ENCODE assay signal across 30 cellular contexts in the genomic region with DNA sequence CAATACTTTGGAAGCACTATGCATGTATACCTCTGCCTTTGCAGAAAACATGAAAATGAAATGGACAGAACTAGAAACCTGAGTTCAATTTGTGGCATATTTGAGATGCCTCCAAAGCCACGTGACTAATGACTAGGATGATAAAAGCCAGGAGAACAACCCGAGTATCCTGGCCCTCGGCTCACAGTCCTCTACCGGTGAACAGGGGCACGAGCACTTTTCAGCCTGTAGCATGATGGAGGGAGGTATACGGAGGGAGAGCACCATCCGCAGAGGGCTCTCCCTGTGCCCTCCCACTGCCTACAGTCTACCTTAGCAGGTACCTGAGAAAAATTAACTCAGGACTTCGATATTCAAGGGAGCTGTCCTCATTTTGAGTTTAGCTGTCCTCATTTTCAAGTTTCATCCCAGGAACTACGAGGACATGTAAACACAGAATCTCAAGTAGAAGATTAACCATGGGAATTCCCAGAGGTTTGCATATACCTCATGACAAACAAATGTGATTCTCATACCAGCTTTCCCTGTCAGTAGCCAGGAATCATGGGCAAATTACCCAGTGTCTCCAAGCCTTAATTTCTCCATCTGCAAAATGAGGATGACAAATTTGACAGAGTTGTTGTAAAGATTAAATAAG.
A peak's percentile ranks its signal among the peaks of the same experiment; 100 is the strongest.
DNase-seq lines count a peak whose midpoint lies in the region; ATAC-seq and TF ChIP-seq lines count a peak whose summit lies in the region.
"Had no signal": no experiment of that assay in that cellular context is flagged by ENCODE, and none has a peak within 500 bp of the region (broad histone marks: within the 10 kb centered on the region; RNA-seq: fewer than 3 reads in every experiment).

No MANE protein-coding gene starts in this region.

- H3K36me3 Mint-ChIP-seq in GM23338 (ENCODE audit: low read depth), result no peaks in the 10 kb centered on the region
- H3K36me3 Mint-ChIP-seq: activated naive CD4-positive, alpha-beta T cell treated with anti-CD3 and anti-CD28 coated beads, Interleukin-2, amount 50 U/mL, for 24 hours; neural progenitor cell had no signal

- H3K9me2 ChIP-seq in GM23338 (ENCODE audit: insufficient read depth), result no peaks in the 10 kb centered on the region

- no peaks in the 10 kb centered on the region for H4K20me1 ChIP-seq in GM23338 (replicated peaks; ENCODE audit: insufficient read depth)

- H3K4me3 ChIP-seq in GM23338, result no peak overlapping the region
- H3K4me3 ChIP-seq: ascending aorta, K562, neural progenitor cell, spleen, transverse colon had no signal

- DNase-seq in ACHN (peak; percentile 47), GM23338 (ENCODE audit: low spot score) (no peak), SW480 (ENCODE audit: low spot score) (peak; percentile 12), kidney glomerular epithelial cell (lab: John Stamatoyannopoulos, UW) (peak; percentile 51), NCI-H128 (lab: John Stamatoyannopoulos, UW; ENCODE audit: unreplicated experiment) (no peak), NCI-H2227 (lab: John Stamatoyannopoulos, UW; ENCODE audit: unreplicated experiment) (no peak)
- DNase-seq in activated effector memory CD4-positive, alpha-beta T cell treated with anti-CD3 and anti-CD28 coated beads, Interleukin-2, amount 50 U/mL, for 16 hours, result no peak
- DNase-seq: activated CD4-positive, alpha-beta memory T cell treated with anti-CD3 and anti-CD28 coated beads, Interleukin-2, amount 10 ng/mL, durations not matched to agents 7 days and 5 days; activated CD4-positive, alpha-beta T cell treated with anti-CD3 and anti-CD28 coated beads for 1 hour; central memory CD4-positive, alpha-beta T cell; DMS79; glutamatergic neuron; islet precursor cell; MM.1S; NCI-H1417; NCI-H2081; NCI-H345; NCI-H82; right cardiac atrium; spleen; T-helper 2 cell; transverse colon had no signal

- H3K9me3 Mint-ChIP-seq in GM23338, result no peaks in the 10 kb centered on the region; the same call in 2 of the 3 replicates
- H3K9me3 Mint-ChIP-seq: neural progenitor cell had no signal

- no peaks in the 10 kb centered on the region for H3K4me1 Mint-ChIP-seq in GM23338
- H3K4me1 Mint-ChIP-seq: activated CD4-positive, alpha-beta memory T cell treated with anti-CD3 and anti-CD28 coated beads, Interleukin-2, amount 10 ng/mL, durations not matched to agents 7 days and 5 days; activated naive CD4-positive, alpha-beta T cell treated with anti-CD3 and anti-CD28 coated beads, Interleukin-2, amount 50 U/mL, for 24 hours; activated T-helper 17 cell treated with anti-CD3 and anti-CD28 coated beads, Interleukin-2, amount 50 U/mL, for 72 hours; neural progenitor cell had no signal

- in situ Hi-C loops in ACHN (cut with HindIII; ENCODE audit: low pct_ligation_motif_present, low pct_unique_long_range_greater_than_20kb, low sequenced_read_pairs), result no loop called here

- H3K4me2 ChIP-seq in GM23338, result no peak overlapping the region
- H3K4me2 ChIP-seq: neural progenitor cell had no signal

- H3K27ac Mint-ChIP-seq in GM23338, result no peak overlapping the region
- H3K27ac Mint-ChIP-seq: activated CD4-positive, alpha-beta memory T cell treated with anti-CD3 and anti-CD28 coated beads, Interleukin-2, amount 10 ng/mL, durations not matched to agents 7 days and 5 days; activated naive CD4-positive, alpha-beta T cell treated with anti-CD3 and anti-CD28 coated beads, Interleukin-2, amount 50 U/mL, for 24 hours; activated T-helper 17 cell treated with anti-CD3 and anti-CD28 coated beads, Interleukin-2, amount 50 U/mL, for 72 hours; dendritic cell treated with granulocyte-macrophage colony-stimulating factor and Interleukin-4, amounts not matched to agents 40 ng/mL and 50 ng/mL, for 4 days; neural progenitor cell had no signal

- no peak for TF ChIP-seq CTCF in GM23338 (conservative IDR thresholded peaks at IDR 0.05; ENCODE audit: low read depth in 2 of 2)

- H3K27ac ChIP-seq in GM23338 (ENCODE audit: low read depth), result no peak overlapping the region
- H3K27ac ChIP-seq: ascending aorta, neural progenitor cell, parathyroid adenoma, spleen, transverse colon had no signal

- no peak overlapping the region for H3K4me3 Mint-ChIP-seq in GM23338
- H3K4me3 Mint-ChIP-seq: activated CD4-positive, alpha-beta memory T cell treated with anti-CD3 and anti-CD28 coated beads, Interleukin-2, amount 10 ng/mL, durations not matched to agents 7 days and 5 days; activated naive CD4-positive, alpha-beta T cell treated with anti-CD3 and anti-CD28 coated beads, Interleukin-2, amount 50 U/mL, for 24 hours; activated T-helper 17 cell treated with anti-CD3 and anti-CD28 coated beads, Interleukin-2, amount 50 U/mL, for 72 hours; dendritic cell treated with granulocyte-macrophage colony-stimulating factor and Interleukin-4, amounts not matched to agents 40 ng/mL and 50 ng/mL, for 4 days; neural progenitor cell had no signal

- no peaks in the 10 kb centered on the region for H3K4me1 ChIP-seq in GM23338 (ENCODE audit: insufficient read depth)
- H3K4me1 ChIP-seq: ascending aorta, neural progenitor cell, parathyroid adenoma, spleen, transverse colon had no signal

- H2AFZ ChIP-seq in GM23338, result no peak overlapping the region
- H2AFZ ChIP-seq: neural progenitor cell, parathyroid adenoma had no signal

- no peaks in the 10 kb centered on the region for H3K36me3 ChIP-seq in GM23338 (ENCODE audit: insufficient read depth)
- H3K36me3 ChIP-seq: ascending aorta, neural progenitor cell, spleen, transverse colon had no signal

- no peaks in the 10 kb centered on the region for H3F3A ChIP-seq in GM23338 (replicated peaks; ENCODE audit: low read depth)

- ATAC-seq in GM23338 (peak; percentile 55; the same call in 2 of the 3 replicates), GM21515 (IDR thresholded peaks at IDR 0.05; ENCODE audit: unreplicated experiment) (no peak)
- ATAC-seq: activated T-helper 17 cell treated with anti-CD3 and anti-CD28 coated beads, Interleukin-2, amount 50 U/mL, for 72 hours; K562; right cardiac atrium had no signal

- H3K27me3 ChIP-seq in GM23338 (ENCODE audit: insufficient read depth), result no peaks in the 10 kb centered on the region
- H3K27me3 ChIP-seq: ascending aorta, neural progenitor cell, spleen, transverse colon had no signal

- peaks cover 2% of the 10 kb centered on the region for H3K27me3 Mint-ChIP-seq in GM23338 (ENCODE audit: insufficient read depth, low read depth, poor library complexity)
- H3K27me3 Mint-ChIP-seq: activated CD4-positive, alpha-beta memory T cell treated with anti-CD3 and anti-CD28 coated beads, Interleukin-2, amount 10 ng/mL, durations not matched to agents 7 days and 5 days; activated naive CD4-positive, alpha-beta T cell treated with anti-CD3 and anti-CD28 coated beads, Interleukin-2, amount 50 U/mL, for 24 hours; activated T-helper 17 cell treated with anti-CD3 and anti-CD28 coated beads, Interleukin-2, amount 50 U/mL, for 72 hours; dendritic cell treated with granulocyte-macrophage colony-stimulating factor and Interleukin-4, amounts not matched to agents 40 ng/mL and 50 ng/mL, for 4 days had no signal

- no peaks in the 10 kb centered on the region for H3K79me2 ChIP-seq in GM23338 (replicated peaks; ENCODE audit: insufficient read depth)
- H3K79me2 ChIP-seq: parathyroid adenoma had no signal

TF ChIP-seq in GM23338, 12 proteins besides CTCF, POLR2A, EP300 and RAD21:
- TF ChIP-seq EZH2phosphoT487 (IDR thresholded peaks at IDR 0.05; ENCODE audit: unreplicated experiment), result no peak
- TF ChIP-seq EZH2 (IDR thresholded peaks at IDR 0.05; ENCODE audit: low read depth, unreplicated experiment), result no peak
- TF ChIP-seq POLR2AphosphoS5 (IDR thresholded peaks at IDR 0.05; ENCODE audit: low read depth), result no peak
- no peak for TF ChIP-seq STAT1 (IDR thresholded peaks at IDR 0.05; ENCODE audit: unreplicated experiment)
TF ChIP-seq in GM23338: peak in this region for 0.

Comparison
In these comparisons a context has a peak if more than half of its experiments do, and no peak if none do; other contexts are left out.
1. DNase-seq: peak in ACHN (single experiment), SW480 (single experiment) and kidney glomerular epithelial cell (single experiment); none in GM23338 (single experiment), NCI-H128 (single experiment), activated effector memory CD4-positive, alpha-beta T cell treated with anti-CD3 and anti-CD28 coated beads, Interleukin-2, amount 50 U/mL, for 16 hours (single experiment) and NCI-H2227 (single experiment).